18 cellular contexts compared by ENCODE assay signal in genomic region chr9:83794051-83794450, GRCh38.
"Had no signal": no experiment of that assay in that cellular context is flagged by ENCODE, and none has a peak within 500 bp of the region (broad histone marks: within the 10 kb centered on the region; RNA-seq: fewer than 3 reads in every experiment).

No MANE protein-coding gene starts in this region.

- H3K27me3 ChIP-seq: esophagus squamous epithelium, tibial artery had no signal

- H3K79me2 ChIP-seq: parathyroid adenoma had no signal

- H3K4me3 ChIP-seq: esophagus squamous epithelium, tibial artery had no signal

- DNase-seq: activated CD4-positive, alpha-beta T cell treated with anti-CD3 and anti-CD28 coated beads for 4 hours; activated CD8-positive, alpha-beta memory T cell treated with anti-CD3 and anti-CD28 coated beads, Interleukin-2, amount 50 U/mL, for 48 hours; activated CD8-positive, alpha-beta T cell treated with anti-CD3 and anti-CD28 coated beads for 36 hours; activated gamma-delta T cell treated with Interleukin-2 at 50 U/mL for 16 hours; activated T-cell treated with anti-CD3 and anti-CD28 coated beads, Interleukin-2, amount 50 U/mL, for 72 hours; aorta; cerebellar nuclear complex; effector CD8-positive, alpha-beta T cell; esophagus squamous epithelium; foreskin melanocyte; left ventricle myocardium superior; naive thymus-derived CD8-positive, alpha-beta T cell; stimulated activated CD4-positive, alpha-beta T cell treated with anti-CD3 and anti-CD28 coated beads, Interleukin-12 subunit alpha, Interleukin-12 subunit beta, amount 100 ng/mL, for 4 hours; stimulated activated CD4-positive, alpha-beta T cell treated with anti-CD3 and anti-CD28 coated beads, Interleukin-2, amount 100 ng/mL, for 24 hours; tibial artery had no signal

- H2AFZ ChIP-seq: parathyroid adenoma had no signal

- H3K9ac ChIP-seq: parathyroid adenoma had no signal

- H3K9me3 ChIP-seq: esophagus squamous epithelium, tibial artery had no signal

- H3K27me3 Mint-ChIP-seq: activated CD8-positive, alpha-beta T cell treated with anti-CD3 and anti-CD28 coated beads for 36 hours; memory B cell; naive thymus-derived CD8-positive, alpha-beta T cell had no signal

- H3K4me1 ChIP-seq: esophagus squamous epithelium, parathyroid adenoma, tibial artery had no signal

- H3K27ac ChIP-seq: esophagus squamous epithelium, parathyroid adenoma, tibial artery had no signal

- ATAC-seq: activated CD8-positive, alpha-beta T cell treated with anti-CD3 and anti-CD28 coated beads for 36 hours; activated T-cell treated with anti-CD3 and anti-CD28 coated beads, Interleukin-2, amount 50 U/mL, for 72 hours; left ventricle myocardium superior; naive thymus-derived CD8-positive, alpha-beta T cell; WTC11 had no signal

- H3K4me3 Mint-ChIP-seq: activated CD8-positive, alpha-beta T cell treated with anti-CD3 and anti-CD28 coated beads for 36 hours; activated T-cell treated with anti-CD3 and anti-CD28 coated beads, Interleukin-2, amount 50 U/mL, for 72 hours; memory B cell; naive thymus-derived CD8-positive, alpha-beta T cell; WTC11 had no signal

- H3K27ac Mint-ChIP-seq: activated CD8-positive, alpha-beta T cell treated with anti-CD3 and anti-CD28 coated beads for 36 hours; activated T-cell treated with anti-CD3 and anti-CD28 coated beads, Interleukin-2, amount 50 U/mL, for 72 hours; memory B cell; naive thymus-derived CD8-positive, alpha-beta T cell; WTC11 had no signal

- H3K4me1 Mint-ChIP-seq: memory B cell, WTC11 had no signal

- H3K9me3 Mint-ChIP-seq: activated CD8-positive, alpha-beta T cell treated with anti-CD3 and anti-CD28 coated beads for 36 hours; activated T-cell treated with anti-CD3 and anti-CD28 coated beads, Interleukin-2, amount 50 U/mL, for 72 hours; memory B cell; naive thymus-derived CD8-positive, alpha-beta T cell; WTC11 had no signal
